ENCODE assay signal across 4 cellular contexts in genomic region chr3:127261925-127262324, GRCh38. TPM values are rescaled to one million over a fixed set of nuclear protein-coding genes. Genes with fewer than 3 reads are reported as not detected.
"Had no signal": no experiment of that assay in that cellular context is flagged by ENCODE, and none has a peak within 500 bp of the region (broad histone marks: within the 10 kb centered on the region; RNA-seq: fewer than 3 reads in every experiment).

No MANE protein-coding gene starts in this region.

- ATAC-seq: GM12878 had no signal

- H3K4me3 ChIP-seq: GM12878 had no signal

- DNase-seq: GDM1, GF-D8 had no signal

RNA-seq across cellular contexts. Expression of gene PRR20G, which starts 25.9 kb away (rescaled TPM):
- total RNA-seq: G401, GM12878 had no signal
- polyA plus RNA-seq: GM12878 had no signal
